In the genomic region with DNA sequence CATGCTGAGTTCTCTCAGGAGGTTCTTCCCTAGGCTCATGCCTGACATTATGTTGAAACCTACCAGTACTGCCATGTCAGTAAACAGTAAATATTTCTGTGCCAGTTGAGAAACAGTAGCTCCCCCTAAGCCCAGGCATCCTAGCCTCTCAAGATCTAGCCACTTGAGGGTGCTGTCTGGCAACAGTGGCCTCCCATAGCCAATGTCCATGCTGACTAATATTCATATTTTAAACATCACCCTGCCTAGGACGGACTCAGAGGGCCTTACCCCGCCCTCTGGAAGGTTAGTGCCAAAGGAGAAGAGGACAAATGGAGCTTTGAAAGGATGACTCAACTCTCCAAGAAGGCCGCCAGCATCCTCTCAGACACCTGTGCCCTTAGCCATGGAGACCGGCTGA, we compare ENCODE assay signal across 1 cellular context.
TF ChIP-seq lines count a peak whose summit lies in the region.

No MANE protein-coding gene starts in this region.

TF ChIP-seq in GM23338, 12 proteins besides CTCF, POLR2A, EP300 and RAD21 (continued from another document):
- TF ChIP-seq ZNF462 (CRISPR knock-in tag; IDR thresholded peaks at IDR 0.05) (no peak), EZH2 (IDR thresholded peaks at IDR 0.05; ENCODE audit: low read depth, unreplicated experiment) (no peak), ZNF114 (CRISPR knock-in tag; IDR thresholded peaks at IDR 0.05) (no peak), POLR2AphosphoS5 (IDR thresholded peaks at IDR 0.05; ENCODE audit: low read depth) (no peak)
